In the genomic region with DNA sequence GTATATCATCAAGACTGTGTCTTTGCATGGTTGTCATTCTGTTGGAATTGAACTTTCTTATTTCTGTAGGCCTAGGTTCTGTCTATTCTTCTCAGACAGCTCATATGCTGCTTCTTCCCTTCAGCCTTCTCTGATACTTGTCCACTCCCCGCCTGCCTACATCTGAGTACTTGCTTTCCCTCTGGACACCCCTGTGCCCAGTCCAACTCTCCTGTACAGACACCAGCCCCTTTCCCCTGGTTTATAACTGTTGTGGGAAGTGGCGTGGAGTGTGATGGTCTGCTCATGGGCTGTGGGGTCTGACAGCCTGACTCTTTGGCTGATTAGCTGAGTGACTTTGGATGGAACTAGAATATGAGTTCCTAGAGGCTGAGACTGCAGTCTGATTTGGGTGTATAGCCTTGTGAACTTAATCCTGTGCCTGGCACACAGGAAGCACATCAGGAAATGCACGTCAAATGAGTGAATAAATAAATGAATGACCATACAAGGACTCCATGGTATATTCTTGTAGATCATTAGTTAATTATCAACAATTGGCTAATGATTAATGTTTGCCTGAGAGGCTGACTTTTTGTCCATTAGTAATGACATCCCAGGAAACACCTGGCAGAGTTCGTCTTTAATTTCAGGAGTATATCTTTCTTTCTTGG, we compare ENCODE assay signal across 2 cellular contexts.
TF ChIP-seq lines count a peak whose summit lies in the region.

No MANE protein-coding gene starts in this region.

TF ChIP-seq in liver, 16 proteins besides CTCF, POLR2A, EP300 and RAD21:
- no peak for TF ChIP-seq HNF4G (IDR thresholded peaks at IDR 0.05)
- peak; percentile 83 for TF ChIP-seq TAF1 (conservative IDR thresholded peaks at IDR 0.05)
- TF ChIP-seq, protein P1, sequence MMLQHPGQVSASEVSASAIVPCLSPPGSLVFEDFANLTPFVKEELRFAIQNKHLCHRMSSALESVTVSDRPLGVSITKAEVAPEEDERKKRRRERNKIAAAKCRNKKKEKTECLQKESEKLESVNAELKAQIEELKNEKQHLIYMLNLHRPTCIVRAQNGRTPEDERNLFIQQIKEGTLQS (IDR thresholded peaks at IDR 0.05) = no peak
- TF ChIP-seq, protein P2, sequence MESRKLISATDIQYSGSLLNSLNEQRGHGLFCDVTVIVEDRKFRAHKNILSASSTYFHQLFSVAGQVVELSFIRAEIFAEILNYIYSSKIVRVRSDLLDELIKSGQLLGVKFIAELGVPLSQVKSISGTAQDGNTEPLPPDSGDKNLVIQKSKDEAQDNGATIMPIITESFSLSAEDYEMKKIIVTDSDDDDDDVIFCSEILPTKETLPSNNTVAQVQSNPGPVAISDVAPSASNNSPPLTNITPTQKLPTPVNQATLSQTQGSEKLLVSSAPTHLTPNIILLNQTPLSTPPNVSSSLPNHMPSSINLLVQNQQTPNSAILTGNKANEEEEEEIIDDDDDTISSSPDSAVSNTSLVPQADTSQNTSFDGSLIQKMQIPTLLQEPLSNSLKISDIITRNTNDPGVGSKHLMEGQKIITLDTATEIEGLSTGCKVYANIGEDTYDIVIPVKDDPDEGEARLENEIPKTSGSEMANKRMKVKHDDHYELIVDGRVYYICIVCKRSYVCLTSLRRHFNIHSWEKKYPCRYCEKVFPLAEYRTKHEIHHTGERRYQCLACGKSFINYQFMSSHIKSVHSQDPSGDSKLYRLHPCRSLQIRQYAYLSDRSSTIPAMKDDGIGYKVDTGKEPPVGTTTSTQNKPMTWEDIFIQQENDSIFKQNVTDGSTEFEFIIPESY (IDR thresholded peaks at IDR 0.05) = no peak
- peak in 1 of 2 donors; percentile 82 for TF ChIP-seq GABPA (IDR thresholded peaks at IDR 0.05 in 1 of 2, conservative IDR thresholded peaks at IDR 0.05 in 1 of 2)
- no peak for TF ChIP-seq EGR1 (IDR thresholded peaks at IDR 0.05; ENCODE audit: low read depth in 2 of 2)
- TF ChIP-seq FOXA1 (IDR thresholded peaks at IDR 0.05) = peak; percentile 54
- TF ChIP-seq SP1 (IDR thresholded peaks at IDR 0.05) = peak; percentile 85
- peak; percentile 63 for TF ChIP-seq FOXA2 (IDR thresholded peaks at IDR 0.05)
- peak; percentile 92 for TF ChIP-seq YY1 (IDR thresholded peaks at IDR 0.05)
- peak; percentile 39 to 45 for TF ChIP-seq JUND (IDR thresholded peaks at IDR 0.05)
- peak; percentile 59 to 67 for TF ChIP-seq HNF4A (conservative IDR thresholded peaks at IDR 0.05)
- TF ChIP-seq RXRA (IDR thresholded peaks at IDR 0.05) = peak; percentile 69 to 74
- TF ChIP-seq, protein P3, sequence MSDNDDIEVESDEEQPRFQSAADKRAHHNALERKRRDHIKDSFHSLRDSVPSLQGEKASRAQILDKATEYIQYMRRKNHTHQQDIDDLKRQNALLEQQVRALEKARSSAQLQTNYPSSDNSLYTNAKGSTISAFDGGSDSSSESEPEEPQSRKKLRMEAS (IDR thresholded peaks at IDR 0.05) = peak; percentile 51
- TF ChIP-seq, protein P4, sequence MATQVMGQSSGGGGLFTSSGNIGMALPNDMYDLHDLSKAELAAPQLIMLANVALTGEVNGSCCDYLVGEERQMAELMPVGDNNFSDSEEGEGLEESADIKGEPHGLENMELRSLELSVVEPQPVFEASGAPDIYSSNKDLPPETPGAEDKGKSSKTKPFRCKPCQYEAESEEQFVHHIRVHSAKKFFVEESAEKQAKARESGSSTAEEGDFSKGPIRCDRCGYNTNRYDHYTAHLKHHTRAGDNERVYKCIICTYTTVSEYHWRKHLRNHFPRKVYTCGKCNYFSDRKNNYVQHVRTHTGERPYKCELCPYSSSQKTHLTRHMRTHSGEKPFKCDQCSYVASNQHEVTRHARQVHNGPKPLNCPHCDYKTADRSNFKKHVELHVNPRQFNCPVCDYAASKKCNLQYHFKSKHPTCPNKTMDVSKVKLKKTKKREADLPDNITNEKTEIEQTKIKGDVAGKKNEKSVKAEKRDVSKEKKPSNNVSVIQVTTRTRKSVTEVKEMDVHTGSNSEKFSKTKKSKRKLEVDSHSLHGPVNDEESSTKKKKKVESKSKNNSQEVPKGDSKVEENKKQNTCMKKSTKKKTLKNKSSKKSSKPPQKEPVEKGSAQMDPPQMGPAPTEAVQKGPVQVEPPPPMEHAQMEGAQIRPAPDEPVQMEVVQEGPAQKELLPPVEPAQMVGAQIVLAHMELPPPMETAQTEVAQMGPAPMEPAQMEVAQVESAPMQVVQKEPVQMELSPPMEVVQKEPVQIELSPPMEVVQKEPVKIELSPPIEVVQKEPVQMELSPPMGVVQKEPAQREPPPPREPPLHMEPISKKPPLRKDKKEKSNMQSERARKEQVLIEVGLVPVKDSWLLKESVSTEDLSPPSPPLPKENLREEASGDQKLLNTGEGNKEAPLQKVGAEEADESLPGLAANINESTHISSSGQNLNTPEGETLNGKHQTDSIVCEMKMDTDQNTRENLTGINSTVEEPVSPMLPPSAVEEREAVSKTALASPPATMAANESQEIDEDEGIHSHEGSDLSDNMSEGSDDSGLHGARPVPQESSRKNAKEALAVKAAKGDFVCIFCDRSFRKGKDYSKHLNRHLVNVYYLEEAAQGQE (IDR thresholded peaks at IDR 0.05) = peak; percentile 92
- no peak for TF ChIP-seq NR2F2 (IDR thresholded peaks at IDR 0.05)

TF ChIP-seq in HepG2, 621 proteins besides CTCF, POLR2A, EP300 and RAD21:
- TF ChIP-seq, protein P5, sequence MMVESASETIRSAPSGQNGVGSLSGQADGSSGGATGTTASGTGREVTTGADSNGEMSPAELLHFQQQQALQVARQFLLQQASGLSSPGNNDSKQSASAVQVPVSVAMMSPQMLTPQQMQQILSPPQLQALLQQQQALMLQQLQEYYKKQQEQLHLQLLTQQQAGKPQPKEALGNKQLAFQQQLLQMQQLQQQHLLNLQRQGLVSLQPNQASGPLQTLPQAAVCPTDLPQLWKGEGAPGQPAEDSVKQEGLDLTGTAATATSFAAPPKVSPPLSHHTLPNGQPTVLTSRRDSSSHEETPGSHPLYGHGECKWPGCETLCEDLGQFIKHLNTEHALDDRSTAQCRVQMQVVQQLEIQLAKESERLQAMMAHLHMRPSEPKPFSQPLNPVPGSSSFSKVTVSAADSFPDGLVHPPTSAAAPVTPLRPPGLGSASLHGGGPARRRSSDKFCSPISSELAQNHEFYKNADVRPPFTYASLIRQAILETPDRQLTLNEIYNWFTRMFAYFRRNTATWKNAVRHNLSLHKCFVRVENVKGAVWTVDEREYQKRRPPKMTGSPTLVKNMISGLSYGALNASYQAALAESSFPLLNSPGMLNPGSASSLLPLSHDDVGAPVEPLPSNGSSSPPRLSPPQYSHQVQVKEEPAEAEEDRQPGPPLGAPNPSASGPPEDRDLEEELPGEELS (CRISPR knock-in tag; IDR thresholded peaks at IDR 0.05) = no peak
- TF ChIP-seq MEIS2 (CRISPR knock-in tag; IDR thresholded peaks at IDR 0.05) (no peak), ARNT2 (CRISPR knock-in tag; IDR thresholded peaks at IDR 0.05; ENCODE audit: low read depth) (no peak), ZSCAN29 (CRISPR knock-in tag; conservative IDR thresholded peaks at IDR 0.05) (no peak), ESRRA (CRISPR knock-in tag; IDR thresholded peaks at IDR 0.05; ENCODE audit: low read depth) (no peak)
- TF ChIP-seq, protein P6, sequence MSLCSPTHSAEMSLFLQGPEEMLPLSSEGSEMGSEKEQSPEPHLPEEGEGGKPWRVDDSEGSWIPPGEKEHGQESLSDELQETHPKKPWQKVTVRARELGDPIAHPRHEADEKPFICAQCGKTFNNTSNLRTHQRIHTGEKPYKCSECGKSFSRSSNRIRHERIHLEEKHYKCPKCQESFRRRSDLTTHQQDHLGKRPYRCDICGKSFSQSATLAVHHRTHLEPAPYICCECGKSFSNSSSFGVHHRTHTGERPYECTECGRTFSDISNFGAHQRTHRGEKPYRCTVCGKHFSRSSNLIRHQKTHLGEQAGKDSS (CRISPR knock-in tag; IDR thresholded peaks at IDR 0.05; ENCODE audit: borderline replicate concordance, low read depth) = no peak
